ENCODE assay signal across 8 cellular contexts in genomic region chr10:119595134-119595714, GRCh38. TPM values are rescaled to one million over a fixed set of nuclear protein-coding genes. Genes with fewer than 3 reads are reported as not detected.
DNase-seq lines count a peak whose midpoint lies in the region; ATAC-seq, FAIRE-seq and TF ChIP-seq lines count a peak whose summit lies in the region.

No MANE protein-coding gene starts in this region.

- BruUV-seq in A673 (replicated peaks; lab: Mats Ljungman, UMichigan): TSS peak; percentile 50

- H3K36me3 ChIP-seq in A673 (ENCODE audit: insufficient read depth, low read length, poor library complexity, severe bottlenecking): peaks cover 17% of the 10 kb centered on the region
- H3K36me3 ChIP-seq in astrocyte (ENCODE audit: insufficient read depth, low read length): peaks cover 8% of the 10 kb centered on the region
- H3K36me3 ChIP-seq in right lobe of liver: peaks cover 0 to 3% (median 0%) of the 10 kb centered on the region in 4 donors
- no peaks in the 10 kb centered on the region for H3K36me3 ChIP-seq in uterus

- H3K27ac ChIP-seq in A673 (ENCODE audit: low read depth, low read length, poor library complexity, severe bottlenecking): peak overlapping the region; percentile 98
- peak overlapping the region; percentile 96 for H3K27ac ChIP-seq in astrocyte (ENCODE audit: low read depth, low read length)
- H3K27ac ChIP-seq in right lobe of liver: peak overlapping the region; percentile 97 to 98 (median 98)
- H3K27ac ChIP-seq in uterus: peak overlapping the region; percentile 97 to 99

- TF ChIP-seq POLR2A in right lobe of liver (IDR thresholded peaks at IDR 0.05) (no peak), uterus (IDR thresholded peaks at IDR 0.05) (no peak), H54 (IDR thresholded peaks at IDR 0.05; ENCODE audit: low read depth, low read length) (no peak)

- FAIRE-seq in astrocyte (lab: Jason Lieb, UNC) (no peak), H54 (lab: Jason Lieb, UNC) (no peak)

- H3K4me2 ChIP-seq in astrocyte (ENCODE audit: low read length): peak overlapping the region; percentile 89

- peak overlapping the region; percentile 91 for H3K4me3 Mint-ChIP-seq in astrocyte (ENCODE audit: unreplicated experiment)

- H3K79me2 ChIP-seq in astrocyte (ENCODE audit: insufficient read depth, low read length): peaks cover 66% of the 10 kb centered on the region

- no peaks in the 10 kb centered on the region for H3K27me3 ChIP-seq in A673 (replicated peaks; ENCODE audit: insufficient read depth, low read depth, low read length, poor library complexity)
- no peaks in the 10 kb centered on the region for H3K27me3 ChIP-seq in astrocyte (ENCODE audit: insufficient read depth, low read length)
- no peaks in the 10 kb centered on the region for H3K27me3 ChIP-seq in right lobe of liver
- no peaks in the 10 kb centered on the region for H3K27me3 ChIP-seq in uterus

- CTCF ChIA-PET in A673 (lab: Charles Lee): interaction anchor here (0.9 kb wide), 1 partner anchor 13 kb away, joined by 3 read pairs; no protein-coding TSS in a partner anchor

- peaks cover 6% of the 10 kb centered on the region for H3K9me3 ChIP-seq in A673 (ENCODE audit: low read depth, low read length, poor library complexity, severe bottlenecking)
- no peaks in the 10 kb centered on the region for H3K9me3 ChIP-seq in astrocyte (ENCODE audit: insufficient read depth, low read depth, low read length)
- H3K9me3 ChIP-seq in right lobe of liver: no peaks in the 10 kb centered on the region
- H3K9me3 ChIP-seq in uterus: no peaks in the 10 kb centered on the region

- intact Hi-C loops in A673 (cut with micrococcal nuclease; ENCODE audit: unreplicated experiment): loop anchor here (5.0 to 10.0 kb wide), 3 partner anchors 57 to 390 kb away; partner anchors contain the start of genes BAG3, GRK5 and MCMBP
- intact Hi-C loops in right lobe of liver (cut with DNase I): no loop called here
- intact Hi-C loops in uterus (cut with DNase I; ENCODE audit: low total_unique reads): loop anchor here (5.0 kb wide), 1 partner anchor 57 kb away; the partner anchor contains the start of gene BAG3

- no peak overlapping the region for H2AFZ ChIP-seq in astrocyte (ENCODE audit: low read depth, low read length)

- no peak for ATAC-seq in right lobe of liver
- no peak for ATAC-seq in GM21529 (IDR thresholded peaks at IDR 0.05; ENCODE audit: unreplicated experiment)

- peaks cover 30% of the 10 kb centered on the region for H3K4me1 Mint-ChIP-seq in astrocyte (ENCODE audit: low read depth, unreplicated experiment)

- peaks cover 50% of the 10 kb centered on the region for H4K20me1 ChIP-seq in astrocyte (ENCODE audit: insufficient read depth, low read length)

- H3K9ac ChIP-seq in astrocyte (ENCODE audit: low read length): peak overlapping the region; percentile 95

- peaks cover 42% of the 10 kb centered on the region for H3K4me1 ChIP-seq in A673 (ENCODE audit: insufficient read depth, low read length, poor library complexity, severe bottlenecking)
- peaks cover 27% of the 10 kb centered on the region for H3K4me1 ChIP-seq in astrocyte (ENCODE audit: insufficient read depth, low read length)
- H3K4me1 ChIP-seq in right lobe of liver: peaks cover 0 to 46% (median 11%) of the 10 kb centered on the region in 4 donors
- H3K4me1 ChIP-seq in uterus: peaks cover 3 to 10% of the 10 kb centered on the region in 2 donors

- 4% methylated on average over 7 of the region's 7 CpGs for WGBS in right lobe of liver (ENCODE audit: insufficient coverage, low coverage, low lambda C conversion rate, missing lambda C conversion rate)

- peak overlapping the region; percentile 96 for H3K27ac Mint-ChIP-seq in astrocyte (ENCODE audit: unreplicated experiment)

- TF ChIP-seq CTCF in A673 (conservative IDR thresholded peaks at IDR 0.05; ENCODE audit: low read depth, low read length) (no peak), HFF-Myc (IDR thresholded peaks at IDR 0.05; ENCODE audit: low read depth, low read length, missing control alignments) (no peak), astrocyte (IDR thresholded peaks at IDR 0.05; ENCODE audit: insufficient read depth, low read depth, low read length) (no peak), right lobe of liver (IDR thresholded peaks at IDR 0.05) (no peak), uterus (IDR thresholded peaks at IDR 0.05) (no peak)

- DNase-seq in A673 (ENCODE audit: low spot score) (peak; percentile 27), HFF-Myc (ENCODE audit: extremely low read depth, low read depth) (no peak), astrocyte (ENCODE audit: low read depth) (peak; percentile 59), right lobe of liver (no peak), uterus (no peak), H54 (ENCODE audit: insufficient read length, low spot score) (no peak)
- DNase-seq in activated CD4-positive, CD25-positive, alpha-beta regulatory T cell treated with anti-CD3 and anti-CD28 coated beads, Interleukin-2, amount 50 U/mL, for 72 hours: no peak

- POLR2A ChIA-PET in A673 (lab: Charles Lee; ENCODE audit: low non-redundant PET): no interaction called here

- H3K4me3 ChIP-seq in A673 (ENCODE audit: low read depth, low read length, poor library complexity, severe bottlenecking) (peak overlapping the region; percentile 80), HFF-Myc (replicated peaks; ENCODE audit: low read depth, low read length) (peak overlapping the region; percentile 93), astrocyte (ENCODE audit: insufficient read depth, low read depth, low read length) (peak overlapping the region; percentile 87), right lobe of liver (peak overlapping the region; percentile 74 to 79 (median 78)), uterus (peak overlapping the region; percentile 82 to 86)

- H3K9me3 Mint-ChIP-seq in astrocyte (ENCODE audit: unreplicated experiment): no peaks in the 10 kb centered on the region

- H3K36me3 Mint-ChIP-seq in astrocyte (ENCODE audit: low read depth, unreplicated experiment): peaks cover 22% of the 10 kb centered on the region

- no peaks in the 10 kb centered on the region for H3K27me3 Mint-ChIP-seq in astrocyte (ENCODE audit: low read depth, unreplicated experiment)

RNA-seq across cellular contexts. Expression of gene TIAL1, which starts 1.5 kb away (rescaled TPM):
- total RNA-seq in A673 (2021) (176 and 199 TPM in 2 replicates), astrocyte (155 and 161 TPM in 2 replicates), right lobe of liver (10 to 100 TPM; 37.2 to 52.2 (median 46.3) TPM), uterus (100 to 1,000 TPM in 3 of 4 donors, 10 to 100 TPM in 1; 31.8 to 177 (median 143) TPM)

RNA-seq across cellular contexts. Expression of gene RGS10, which starts 52.7 kb away (rescaled TPM):
- total RNA-seq in A673 (2021) (16.6 and 18.4 TPM in 2 replicates), astrocyte (40.0 and 40.1 TPM in 2 replicates), right lobe of liver (1 to 10 TPM in 5 of 6 experiments, under 1 TPM in 1; 0.95 to 5.2 (median 3.7) TPM), uterus (100 to 1,000 TPM in 1 of 4 donors, 10 to 100 TPM in 3; 29.1 to 165 (median 64.1) TPM)

RNA-seq across cellular contexts. Expression of gene BAG3, which starts 56.0 kb away (rescaled TPM):
- total RNA-seq in A673 (2021) (56.5 and 57.6 TPM in 2 replicates), astrocyte (68.4 and 71.6 TPM in 2 replicates), right lobe of liver (10 to 100 TPM; 12.5 to 26.0 (median 18.2) TPM), uterus (10 to 100 TPM in 3 of 4 donors, 1 to 10 TPM in 1; 6.6 to 44.1 (median 22.4) TPM)

Comparison
In these comparisons a context has a peak if more than half of its experiments do, and no peak if none do; other contexts are left out.
1. DNase-seq: peak in A673 (single experiment) and astrocyte (single experiment); none in HFF-Myc (single experiment), right lobe of liver (0 of 3), uterus (0 of 2), activated CD4-positive, CD25-positive, alpha-beta regulatory T cell treated with anti-CD3 and anti-CD28 coated beads, Interleukin-2, amount 50 U/mL, for 72 hours (single experiment) and H54 (single experiment).
2. intact Hi-C loops: an anchor here in A673 (5.0 to 10.0 kb wide) and uterus (5.0 kb wide); none called in right lobe of liver.
3. Peak in every context shown above with its lines, with median percentiles within 50 percentile points of each other: H3K27ac ChIP-seq and H3K4me3 ChIP-seq.